Comparison of ENCODE assay signal across 13 cellular contexts in genomic region chr2:67389286-67389685, GRCh38. TPM values are rescaled to one million over a fixed set of nuclear protein-coding genes. Genes with fewer than 3 reads are reported as not detected.
DNase-seq lines count a peak whose midpoint lies in the region; ATAC-seq and TF ChIP-seq lines count a peak whose summit lies in the region.
"Had no signal": no experiment of that assay in that cellular context is flagged by ENCODE, and none has a peak within 500 bp of the region (broad histone marks: within the 10 kb centered on the region; RNA-seq: fewer than 3 reads in every experiment).

No MANE protein-coding gene starts in this region.

- no TSS peak for BruUV-seq in PC-3 (replicated peaks; lab: Mats Ljungman, UMichigan)

- no peaks in the 10 kb centered on the region for H3K79me2 ChIP-seq in PC-3 (ENCODE audit: low read length)

- no peaks in the 10 kb centered on the region for H3K9me2 ChIP-seq in PC-3 (replicated peaks; ENCODE audit: low read length)

- H3K27me3 ChIP-seq in PC-3 (ENCODE audit: low read length) (no peaks in the 10 kb centered on the region), esophagus muscularis mucosa (no peaks in the 10 kb centered on the region)

- POLR2A ChIA-PET in PC-3 (lab: Charles Lee; ENCODE audit: unreplicated experiment), result no interaction called here

- H4K20me1 ChIP-seq in PC-3 (ENCODE audit: low read length), result no peaks in the 10 kb centered on the region

- H3K4me1 ChIP-seq in PC-3 (ENCODE audit: insufficient read depth, low read length) (peaks cover 27% of the 10 kb centered on the region), esophagus muscularis mucosa (peaks cover 0 to 26% (median 22%) of the 10 kb centered on the region in 4 donors), mesodermal cell (ENCODE audit: control insufficient read depth, insufficient read depth, low read length, poor library complexity, severe bottlenecking) (peaks cover 11% of the 10 kb centered on the region)

- intact Hi-C loops in PC-3 (cut with micrococcal nuclease), result no loop called here
- intact Hi-C loops in esophagus muscularis mucosa (cut with DNase I), result loop anchor here (5.0 kb wide), 1 partner anchor 962 kb away; no protein-coding TSS in a partner anchor

- no peak for TF ChIP-seq POLR2A in esophagus muscularis mucosa (IDR thresholded peaks at IDR 0.05; ENCODE audit: low read depth)

- H3K27ac ChIP-seq in PC-3 (ENCODE audit: low read length) (no peak overlapping the region), esophagus muscularis mucosa (replicated peaks in 1 of 4) (peak overlapping the region; percentile 48 to 67 (median 64)), mesodermal cell (ENCODE audit: low read depth, low read length, severe bottlenecking) (peak overlapping the region; percentile 58)

- CTCF ChIA-PET in PC-3 (lab: Charles Lee), result no interaction called here

- DNase-seq in ACHN, result peak; percentile 54
- peak; percentile 51 for DNase-seq in PC-3
- DNase-seq in esophagus muscularis mucosa (ENCODE audit: extremely low spot score), result no peak
- DNase-seq in NCI-H2029 treated with DMSO at 0.1 percent for 48 hours (lab: John Stamatoyannopoulos, UW), result no peak
- DNase-seq in mucosa of gallbladder (ENCODE audit: low spot score), result no peak
- DNase-seq: activated gamma-delta T cell; AML-193; effector CD8-positive, alpha-beta T cell; GOT3; MM.1S had no signal

- H3F3A ChIP-seq in PC-3 (ENCODE audit: low read length, unreplicated experiment), result no peaks in the 10 kb centered on the region

- in situ Hi-C loops in ACHN (cut with HindIII; ENCODE audit: low pct_ligation_motif_present, low pct_unique_long_range_greater_than_20kb, low sequenced_read_pairs), result no loop called here

- H3K4me2 ChIP-seq in PC-3 (ENCODE audit: low read length), result peak overlapping the region; percentile 13; the same call in 1 of the 2 replicates

- H3K4me3 ChIP-seq in PC-3 (ENCODE audit: low read length) (no peak overlapping the region), esophagus muscularis mucosa (no peak overlapping the region), mesodermal cell (ENCODE audit: extremely low read depth, insufficient read depth, low read length, poor library complexity, severe bottlenecking) (no peak overlapping the region)

- TF ChIP-seq CTCF in PC-3 (conservative IDR thresholded peaks at IDR 0.05; ENCODE audit: low read depth, low read length), result no peak
- no peak for TF ChIP-seq CTCF in esophagus muscularis mucosa (IDR thresholded peaks at IDR 0.05)

- H3K9me3 ChIP-seq in PC-3 (ENCODE audit: low read length), result no peaks in the 10 kb centered on the region
- no peaks in the 10 kb centered on the region for H3K9me3 ChIP-seq in esophagus muscularis mucosa
- no peaks in the 10 kb centered on the region for H3K9me3 ChIP-seq in mesodermal cell (ENCODE audit: control insufficient read depth, low read length)

- H3K9ac ChIP-seq in PC-3 (ENCODE audit: low read length), result no peak overlapping the region

- no peak for TF ChIP-seq EP300 in esophagus muscularis mucosa (IDR thresholded peaks at IDR 0.05)

- peak; percentile 71 for ATAC-seq in PC-3
- no peak for ATAC-seq in GM18867 (IDR thresholded peaks at IDR 0.05; ENCODE audit: unreplicated experiment)
- no peak for ATAC-seq in HG03354 (IDR thresholded peaks at IDR 0.05; ENCODE audit: poor library complexity, severe bottlenecking, unreplicated experiment)

- no peak overlapping the region for H2AFZ ChIP-seq in PC-3 (ENCODE audit: low read length)

- H3K36me3 ChIP-seq in PC-3 (ENCODE audit: low read depth, low read length) (no peaks in the 10 kb centered on the region), esophagus muscularis mucosa (no peaks in the 10 kb centered on the region), mesodermal cell (ENCODE audit: control insufficient read depth, insufficient read depth, low read length) (no peaks in the 10 kb centered on the region)

- WGBS in esophagus muscularis mucosa, result 47% methylated on average over 2 of the region's 2 CpGs
- 67 to 83% methylated on average over 1 of the region's 2 CpGs for WGBS in mesodermal cell (ENCODE audit: insufficient coverage in 2 of 2), 2 experiments

RNA-seq across cellular contexts. Expression of gene ETAA1, which starts 7.8 kb away (rescaled TPM):
- total RNA-seq in PC-3 (2014; rRNA removed) (12.1 and 14.0 TPM in 2 replicates), esophagus muscularis mucosa (10 to 100 TPM; 10.4 to 19.5 (median 14.2) TPM), mucosa of gallbladder (13.9 TPM)
- polyA plus RNA-seq in mesodermal cell (2013, experiment 1 of 2), result 13.8 TPM
- polyA plus RNA-seq in mesodermal cell (2013, experiment 2 of 2), result 18.8 TPM

Comparison
In these comparisons a context has a peak if more than half of its experiments do, and no peak if none do; other contexts are left out.
1. DNase-seq: peak in ACHN (single experiment) and PC-3 (single experiment); none in esophagus muscularis mucosa (single experiment), NCI-H2029 treated with DMSO at 0.1 percent for 48 hours (single experiment) and mucosa of gallbladder (single experiment).